1 cellular context compared by ENCODE assay signal in the genomic region with DNA sequence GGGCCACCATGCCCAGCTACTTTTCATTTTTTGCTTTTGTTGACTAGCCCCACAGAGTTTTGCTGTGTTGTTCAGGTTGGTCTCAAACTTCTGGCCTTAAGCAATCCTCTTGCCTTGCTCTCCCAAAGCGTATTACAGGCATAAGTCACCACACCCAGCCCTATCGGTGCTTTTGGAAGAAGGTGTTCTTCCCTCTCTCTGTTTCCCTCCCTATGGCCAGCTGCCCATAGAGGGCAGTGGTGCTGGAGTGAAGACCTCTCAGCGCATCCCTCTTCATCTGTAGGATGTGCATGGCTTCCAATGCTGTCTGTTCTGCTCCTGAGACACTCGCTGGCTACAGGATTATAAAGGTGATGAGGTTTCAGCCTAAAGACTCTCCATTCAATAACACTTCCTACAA.
TF ChIP-seq lines count a peak whose summit lies in the region.

No MANE protein-coding gene starts in this region.

TF ChIP-seq in H1, 55 proteins besides CTCF, POLR2A, EP300 and RAD21:
- TF ChIP-seq KDM5A (IDR thresholded peaks at IDR 0.05; ENCODE audit: low read length) (no peak), EZH2 (IDR thresholded peaks at IDR 0.05; ENCODE audit: low read depth, low read length, severe bottlenecking) (no peak), SUZ12 (IDR thresholded peaks at IDR 0.05; ENCODE audit: low read length) (no peak), YY1 (IDR thresholded peaks at IDR 0.05; ENCODE audit: low read depth, low read length) (no peak), TEAD4 (IDR thresholded peaks at IDR 0.05; ENCODE audit: low read depth, low read length) (no peak), TCF12 (IDR thresholded peaks at IDR 0.05; ENCODE audit: low read depth, low read length) (no peak), SP4 (IDR thresholded peaks at IDR 0.05; ENCODE audit: low read length) (no peak), SRF (IDR thresholded peaks at IDR 0.05; ENCODE audit: low read depth, low read length) (no peak), GABPA (IDR thresholded peaks at IDR 0.05; ENCODE audit: borderline replicate concordance, insufficient read depth, low read length) (no peak), CTBP2 (IDR thresholded peaks at IDR 0.05; ENCODE audit: borderline replicate concordance, insufficient read depth, insufficient read length, low read length) (no peak), POLR2AphosphoS5 (IDR thresholded peaks at IDR 0.05; ENCODE audit: low read depth, low read length) (no peak), SIRT6 (IDR thresholded peaks at IDR 0.05; ENCODE audit: low read length) (no peak), RBBP5 (IDR thresholded peaks at IDR 0.05; ENCODE audit: borderline replicate concordance, low read depth, low read length) (no peak), CHD1 (IDR thresholded peaks at IDR 0.05; ENCODE audit: low read depth, low read length) (no peak)
- TF ChIP-seq, protein P1, sequence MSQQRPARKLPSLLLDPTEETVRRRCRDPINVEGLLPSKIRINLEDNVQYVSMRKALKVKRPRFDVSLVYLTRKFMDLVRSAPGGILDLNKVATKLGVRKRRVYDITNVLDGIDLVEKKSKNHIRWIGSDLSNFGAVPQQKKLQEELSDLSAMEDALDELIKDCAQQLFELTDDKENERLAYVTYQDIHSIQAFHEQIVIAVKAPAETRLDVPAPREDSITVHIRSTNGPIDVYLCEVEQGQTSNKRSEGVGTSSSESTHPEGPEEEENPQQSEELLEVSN (IDR thresholded peaks at IDR 0.05) = no peak
- TF ChIP-seq, protein P2, sequence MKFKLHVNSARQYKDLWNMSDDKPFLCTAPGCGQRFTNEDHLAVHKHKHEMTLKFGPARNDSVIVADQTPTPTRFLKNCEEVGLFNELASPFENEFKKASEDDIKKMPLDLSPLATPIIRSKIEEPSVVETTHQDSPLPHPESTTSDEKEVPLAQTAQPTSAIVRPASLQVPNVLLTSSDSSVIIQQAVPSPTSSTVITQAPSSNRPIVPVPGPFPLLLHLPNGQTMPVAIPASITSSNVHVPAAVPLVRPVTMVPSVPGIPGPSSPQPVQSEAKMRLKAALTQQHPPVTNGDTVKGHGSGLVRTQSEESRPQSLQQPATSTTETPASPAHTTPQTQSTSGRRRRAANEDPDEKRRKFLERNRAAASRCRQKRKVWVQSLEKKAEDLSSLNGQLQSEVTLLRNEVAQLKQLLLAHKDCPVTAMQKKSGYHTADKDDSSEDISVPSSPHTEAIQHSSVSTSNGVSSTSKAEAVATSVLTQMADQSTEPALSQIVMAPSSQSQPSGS (IDR thresholded peaks at IDR 0.05; ENCODE audit: low read length) = no peak
TF ChIP-seq in H1: peak in this region for 0.
